In the genomic region with DNA sequence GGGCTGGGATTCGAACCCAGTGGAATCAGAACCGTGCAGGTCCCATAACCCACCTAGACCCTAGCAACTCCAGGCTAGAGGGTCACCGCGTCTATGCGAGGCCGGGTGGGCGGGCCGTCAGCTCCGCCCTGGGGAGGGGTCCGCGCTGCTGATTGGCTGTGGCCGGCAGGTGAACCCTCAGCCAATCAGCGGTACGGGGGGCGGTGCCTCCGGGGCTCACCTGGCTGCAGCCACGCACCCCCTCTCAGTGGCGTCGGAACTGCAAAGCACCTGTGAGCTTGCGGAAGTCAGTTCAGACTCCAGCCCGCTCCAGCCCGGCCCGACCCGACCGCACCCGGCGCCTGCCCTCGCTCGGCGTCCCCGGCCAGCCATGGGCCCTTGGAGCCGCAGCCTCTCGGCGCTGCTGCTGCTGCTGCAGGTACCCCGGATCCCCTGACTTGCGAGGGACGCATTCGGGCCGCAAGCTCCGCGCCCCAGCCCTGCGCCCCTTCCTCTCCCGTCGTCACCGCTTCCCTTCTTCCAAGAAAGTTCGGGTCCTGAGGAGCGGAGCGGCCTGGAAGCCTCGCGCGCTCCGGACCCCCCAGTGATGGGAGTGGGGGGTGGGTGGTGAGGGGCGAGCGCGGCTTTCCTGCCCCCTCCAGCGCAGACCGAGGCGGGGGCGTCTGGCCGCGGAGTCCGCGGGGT, we compare ENCODE assay signal across 8 cellular contexts. TPM values are rescaled to one million over a fixed set of nuclear protein-coding genes. Genes with fewer than 3 reads are reported as not detected.
DNase-seq lines count a peak whose midpoint lies in the region; ATAC-seq, FAIRE-seq and TF ChIP-seq lines count a peak whose summit lies in the region.

TSS of gene CDH1 (plus strand) at position 247 of the 684 bp plus-strand sequence. CDS start at position 371, 124 bp downstream.

- peaks cover 3% of the 10 kb centered on the region for H4K20me1 ChIP-seq in keratinocyte (ENCODE audit: control insufficient read depth, extremely low read depth, insufficient read depth, low read length)

- H3K9me3 Mint-ChIP-seq in activated naive CD8-positive, alpha-beta T cell (ENCODE audit: low read depth) = no peaks in the 10 kb centered on the region

- H3K27ac ChIP-seq in keratinocyte (ENCODE audit: control insufficient read depth, insufficient read depth, low read length) = peak within 1 kb of the TSS; percentile 95

- peak in 1 of 3 experiments; percentile 19 for TF ChIP-seq CTCF in keratinocyte (optimal IDR thresholded peaks at IDR 0.05 in 1 of 3, IDR thresholded peaks at IDR 0.05 in 1 of 3, conservative IDR thresholded peaks at IDR 0.05 in 1 of 3; ENCODE audit: extremely low read depth in 1 of 3, insufficient read depth in 2 of 3, low read length in 3 of 3)

- FAIRE-seq in keratinocyte (lab: Jason Lieb, UNC) (peak; percentile 77), H54 (lab: Jason Lieb, UNC) (no peak)

- DNase-seq in DMS153 (lab: John Stamatoyannopoulos, UW) = peak; percentile 94
- peak; percentile 86 for DNase-seq in NCI-H2171 (lab: John Stamatoyannopoulos, UW)
- no peak for DNase-seq in keratinocyte (ENCODE audit: low read depth, low spot score)
- peak; percentile 25 for DNase-seq in stimulated activated CD4-positive, alpha-beta T cell treated with anti-CD3 and anti-CD28 coated beads, Interleukin-4, amount 100 ng/mL, for 1 hour
- no peak for DNase-seq in GF-D8 (lab: John Stamatoyannopoulos, UW)
- DNase-seq in H54 (ENCODE audit: insufficient read length, low spot score) = no peak

- peaks cover 5% of the 10 kb centered on the region for H3K4me1 Mint-ChIP-seq in activated naive CD8-positive, alpha-beta T cell (ENCODE audit: low read depth)

- peaks cover 46% of the 10 kb centered on the region for H3K4me1 ChIP-seq in keratinocyte (ENCODE audit: control insufficient read depth, extremely low read depth, insufficient read depth, low read length)

- H3K27ac Mint-ChIP-seq in activated naive CD8-positive, alpha-beta T cell = no peak within 1 kb of the TSS

- H3K9me1 ChIP-seq in keratinocyte (ENCODE audit: control insufficient read depth, extremely low read depth, insufficient read depth, low read length) = peaks cover 2% of the 10 kb centered on the region

- H3K79me2 ChIP-seq in keratinocyte (ENCODE audit: control insufficient read depth, insufficient read depth, low read length) = peaks cover 45% of the 10 kb centered on the region

- H3K4me2 ChIP-seq in keratinocyte (ENCODE audit: control insufficient read depth, extremely low read depth, insufficient read depth, low read depth, low read length) = peak within 1 kb of the TSS; percentile 99

- H3K9me3 ChIP-seq in keratinocyte (ENCODE audit: control insufficient read depth, low read depth, low read length) = no peaks in the 10 kb centered on the region

- H3K27me3 ChIP-seq in keratinocyte (ENCODE audit: control insufficient read depth, extremely low read depth, insufficient read depth, low read length) = no peaks in the 10 kb centered on the region

- H3K36me3 ChIP-seq in keratinocyte (ENCODE audit: control insufficient read depth in 2 of 2, extremely low read depth in 1 of 2, insufficient read depth in 2 of 2, low read length in 2 of 2) = peaks cover 5 to 14% of the 10 kb centered on the region in 2 experiments

- dilution Hi-C loops in keratinocyte (cut with MboI; ENCODE audit: extremely low pct_ligation_motif_present, low sequenced_read_pairs) = no loop called here

- H3K4me3 ChIP-seq in keratinocyte (ENCODE audit: control insufficient read depth in 2 of 3, extremely low read depth in 1 of 3, insufficient read depth in 2 of 3, low read depth in 1 of 3, low read length in 3 of 3) = peak within 1 kb of the TSS; percentile 90 to 97 (median 97)

- no peaks in the 10 kb centered on the region for H3K36me3 Mint-ChIP-seq in activated naive CD8-positive, alpha-beta T cell

- peak within 1 kb of the TSS; percentile 81 for H3K4me3 Mint-ChIP-seq in activated naive CD8-positive, alpha-beta T cell

- peaks cover 15% of the 10 kb centered on the region for H3K27me3 Mint-ChIP-seq in activated naive CD8-positive, alpha-beta T cell

- no peak for ATAC-seq in HG03571 (IDR thresholded peaks at IDR 0.05; ENCODE audit: unreplicated experiment)

- peak within 1 kb of the TSS; percentile 46 for H2AFZ ChIP-seq in keratinocyte (ENCODE audit: control insufficient read depth, low read length)

- no peak for TF ChIP-seq POLR2A in H54 (IDR thresholded peaks at IDR 0.05; ENCODE audit: low read depth, low read length)

- peak within 1 kb of the TSS; percentile 97 for H3K9ac ChIP-seq in keratinocyte (ENCODE audit: control insufficient read depth, extremely low read depth, insufficient read depth, low read length)

RNA-seq across cellular contexts. Expression of gene CDH1, which starts in this region (rescaled TPM):
- polyA plus RNA-seq in keratinocyte = 247 to 378 TPM (median 285 TPM) in 3 replicates
- polyA plus RNA-seq in keratinocyte (2011; ENCODE audit: low read depth) = 235 TPM
- polyA plus RNA-seq in keratinocyte (2011; cell fraction: cytosol; rRNA removed) = 72.2 and 103 TPM in 2 replicates
- polyA plus RNA-seq in keratinocyte (2011; cell fraction: nucleus; rRNA removed) = 746 and 761 TPM in 2 replicates
- polyA plus RNA-seq in keratinocyte (2012; ENCODE audit: low replicate concordance) = 259 and 286 TPM in 2 replicates
- polyA minus RNA-seq in keratinocyte = 372 to 655 TPM (median 505 TPM) in 3 replicates
- polyA minus RNA-seq in keratinocyte (2011; cell fraction: cytosol; rRNA and poly(A)+ RNA removed) = 399 TPM
- 732 and 1,291 TPM in 2 replicates for polyA minus RNA-seq in keratinocyte (2011; cell fraction: nucleus; rRNA and poly(A)+ RNA removed)

Comparison
In these comparisons a context has a peak if more than half of its experiments do, and no peak if none do; other contexts are left out.
1. DNase-seq: peak in DMS153 (single experiment), NCI-H2171 (single experiment) and stimulated activated CD4-positive, alpha-beta T cell treated with anti-CD3 and anti-CD28 coated beads, Interleukin-4, amount 100 ng/mL, for 1 hour (single experiment); none in keratinocyte (single experiment), GF-D8 (single experiment) and H54 (single experiment).